ENCODE assay signal across 9 cellular contexts in genomic region chr5:76867827-76868693, GRCh38. TPM values are rescaled to one million over a fixed set of nuclear protein-coding genes. Genes with fewer than 3 reads are reported as not detected.
DNase-seq lines count a peak whose midpoint lies in the region; ATAC-seq and TF ChIP-seq lines count a peak whose summit lies in the region.
"Had no signal": no experiment of that assay in that cellular context is flagged by ENCODE, and none has a peak within 500 bp of the region (broad histone marks: within the 10 kb centered on the region; RNA-seq: fewer than 3 reads in every experiment).

No MANE protein-coding gene starts in this region.

- ATAC-seq in upper lobe of right lung = peak; percentile 95

- intact Hi-C loops in activated T-helper 1 cell treated with anti-CD3 and anti-CD28 coated beads, Interleukin-12 subunit alpha, Interleukin-12 subunit beta, Interleukin-2, Interleukin-4 antibody, amounts not matched to agents 30 ng/mL and 10 ng/mL and 1 ng/mL, durations not matched to agents 14 hours and 24 hours and 36 hours (cut with micrococcal nuclease) = loop anchor here (1.0 to 10.0 kb wide), 7 partner anchors 148 to 1427 kb away; partner anchors contain the start of genes AGGF1, AP3B1 and WDR41
- intact Hi-C loops in upper lobe of right lung (cut with DNase I) = no loop called here

- peak; percentile 82 for DNase-seq in DMS 273 (lab: John Stamatoyannopoulos, UW; ENCODE audit: unreplicated experiment)
- no peak for DNase-seq in DMS 273 treated with DMSO at 0.1 percent for 48 hours (lab: John Stamatoyannopoulos, UW)
- DNase-seq in LoVo (ENCODE audit: low spot score) = peak; percentile 80
- DNase-seq in RPMI7951 (ENCODE audit: low read depth) = peak; percentile 64
- DNase-seq in activated T-helper 1 cell treated with anti-CD3 and anti-CD28 coated beads, Interleukin-12 subunit alpha, Interleukin-12 subunit beta, Interleukin-2, Interleukin-4 antibody, amounts not matched to agents 30 ng/mL and 10 ng/mL and 1 ng/mL, durations not matched to agents 14 hours and 24 hours and 36 hours (ENCODE audit: low spot score) = peak; percentile 50
- DNase-seq in fibroblast of villous mesenchyme (ENCODE audit: low read depth) = peak; percentile 70
- DNase-seq in occipital lobe (lab: John Stamatoyannopoulos, UW) = peak; percentile 27
- DNase-seq in upper lobe of right lung = no peak

- H3K27me3 Mint-ChIP-seq in activated T-helper 1 cell treated with anti-CD3 and anti-CD28 coated beads, Interleukin-12 subunit alpha, Interleukin-12 subunit beta, Interleukin-2, Interleukin-4 antibody, amounts not matched to agents 30 ng/mL and 10 ng/mL and 1 ng/mL, durations not matched to agents 14 hours and 24 hours and 36 hours (ENCODE audit: insufficient read depth) = peaks cover 2% of the 10 kb centered on the region

- H3K27ac ChIP-seq in upper lobe of right lung = no peak overlapping the region
- H3K27ac ChIP-seq: ovary had no signal

- H3K4me3 Mint-ChIP-seq in activated T-helper 1 cell treated with anti-CD3 and anti-CD28 coated beads, Interleukin-12 subunit alpha, Interleukin-12 subunit beta, Interleukin-2, Interleukin-4 antibody, amounts not matched to agents 30 ng/mL and 10 ng/mL and 1 ng/mL, durations not matched to agents 14 hours and 24 hours and 36 hours = no peak overlapping the region

- H3K36me3 ChIP-seq in upper lobe of right lung = no peaks in the 10 kb centered on the region
- H3K36me3 ChIP-seq: ovary had no signal

- no peaks in the 10 kb centered on the region for H3K27me3 ChIP-seq in upper lobe of right lung
- H3K27me3 ChIP-seq: ovary had no signal

- H3K9me3 Mint-ChIP-seq in activated T-helper 1 cell treated with anti-CD3 and anti-CD28 coated beads, Interleukin-12 subunit alpha, Interleukin-12 subunit beta, Interleukin-2, Interleukin-4 antibody, amounts not matched to agents 30 ng/mL and 10 ng/mL and 1 ng/mL, durations not matched to agents 14 hours and 24 hours and 36 hours = no peaks in the 10 kb centered on the region

- TF ChIP-seq CTCF in fibroblast of villous mesenchyme (IDR thresholded peaks at IDR 0.05; ENCODE audit: insufficient read depth, low read depth, low read length) = peak; percentile 77
- TF ChIP-seq CTCF in upper lobe of right lung (IDR thresholded peaks at IDR 0.05) = peak; percentile 78

- no peak overlapping the region for H3K27ac Mint-ChIP-seq in activated T-helper 1 cell treated with anti-CD3 and anti-CD28 coated beads, Interleukin-12 subunit alpha, Interleukin-12 subunit beta, Interleukin-2, Interleukin-4 antibody, amounts not matched to agents 30 ng/mL and 10 ng/mL and 1 ng/mL, durations not matched to agents 14 hours and 24 hours and 36 hours

- H3K4me1 Mint-ChIP-seq in activated T-helper 1 cell treated with anti-CD3 and anti-CD28 coated beads, Interleukin-12 subunit alpha, Interleukin-12 subunit beta, Interleukin-2, Interleukin-4 antibody, amounts not matched to agents 30 ng/mL and 10 ng/mL and 1 ng/mL, durations not matched to agents 14 hours and 24 hours and 36 hours (ENCODE audit: low read depth) = peaks cover 5% of the 10 kb centered on the region

- H3K4me3 ChIP-seq in fibroblast of villous mesenchyme (ENCODE audit: low read depth, low read length) (no peak overlapping the region), upper lobe of right lung (no peak overlapping the region)
- H3K4me3 ChIP-seq: ovary had no signal

- no peaks in the 10 kb centered on the region for H3K36me3 Mint-ChIP-seq in activated T-helper 1 cell treated with anti-CD3 and anti-CD28 coated beads, Interleukin-12 subunit alpha, Interleukin-12 subunit beta, Interleukin-2, Interleukin-4 antibody, amounts not matched to agents 30 ng/mL and 10 ng/mL and 1 ng/mL, durations not matched to agents 14 hours and 24 hours and 36 hours (ENCODE audit: low read depth)

- H3K4me1 ChIP-seq in upper lobe of right lung = no peaks in the 10 kb centered on the region

- no peaks in the 10 kb centered on the region for H3K9me3 ChIP-seq in upper lobe of right lung
- H3K9me3 ChIP-seq: ovary had no signal

RNA-seq across cellular contexts. Expression of gene S100Z, which starts 18.2 kb away (rescaled TPM):
- total RNA-seq in RPMI7951 (2014; rRNA removed; shearing (Covaris generic)) = 0.48 TPM in 1 of 2 replicates, not detected in the other
- total RNA-seq in activated T-helper 1 cell treated with anti-CD3 and anti-CD28 coated beads, Interleukin-12 subunit alpha, Interleukin-12 subunit beta, Interleukin-2, Interleukin-4 antibody, amounts not matched to agents 30 ng/mL and 10 ng/mL and 1 ng/mL, durations not matched to agents 14 hours and 24 hours and 36 hours = 0.67 and 1.5 TPM in 2 replicates
- total RNA-seq in fibroblast of villous mesenchyme (not detected in 2 replicates), occipital lobe (0.47 TPM), upper lobe of right lung (0.52 TPM)

RNA-seq across cellular contexts. Expression of gene F2RL1, which starts 49.2 kb away (rescaled TPM):
- 6.8 and 8.6 TPM in 2 replicates for total RNA-seq in RPMI7951 (2014; rRNA removed; shearing (Covaris generic))
- total RNA-seq in activated T-helper 1 cell treated with anti-CD3 and anti-CD28 coated beads, Interleukin-12 subunit alpha, Interleukin-12 subunit beta, Interleukin-2, Interleukin-4 antibody, amounts not matched to agents 30 ng/mL and 10 ng/mL and 1 ng/mL, durations not matched to agents 14 hours and 24 hours and 36 hours = 0.26 and 0.32 TPM in 2 replicates
- total RNA-seq in fibroblast of villous mesenchyme (26.3 and 69.9 TPM in 2 replicates), occipital lobe (2.8 TPM), upper lobe of right lung (8.0 TPM)

Comparison
In these comparisons a context has a peak if more than half of its experiments do, and no peak if none do; other contexts are left out.
1. DNase-seq: peak in DMS 273 (single experiment), LoVo (single experiment), RPMI7951 (single experiment), activated T-helper 1 cell treated with anti-CD3 and anti-CD28 coated beads, Interleukin-12 subunit alpha, Interleukin-12 subunit beta, Interleukin-2, Interleukin-4 antibody, amounts not matched to agents 30 ng/mL and 10 ng/mL and 1 ng/mL, durations not matched to agents 14 hours and 24 hours and 36 hours (single experiment), fibroblast of villous mesenchyme (single experiment) and occipital lobe (single experiment); none in DMS 273 treated with DMSO at 0.1 percent for 48 hours (single experiment) and upper lobe of right lung (single experiment).